In genomic region chr6:152583888-152584287, GRCh38 we compare ENCODE assay signal across 3 cellular contexts.
"Had no signal": no experiment of that assay in that cellular context is flagged by ENCODE, and none has a peak within 500 bp of the region (broad histone marks: within the 10 kb centered on the region; RNA-seq: fewer than 3 reads in every experiment).

No MANE protein-coding gene starts in this region.

- H3K4me3 ChIP-seq: GM12878 had no signal

- ATAC-seq: GM12878 had no signal

- DNase-seq: GDM1, GF-D8 had no signal
